8 cellular contexts compared by ENCODE assay signal in genomic region chr4:71187399-71188196, GRCh38.
A peak's percentile ranks its signal among the peaks of the same experiment; 100 is the strongest.
DNase-seq lines count a peak whose midpoint lies in the region; ATAC-seq and TF ChIP-seq lines count a peak whose summit lies in the region.

No MANE protein-coding gene starts in this region.

- H3K36me3 ChIP-seq in fibroblast of lung (ENCODE audit: control insufficient read depth, insufficient read depth, low read length) (no peaks in the 10 kb centered on the region), uterus (no peaks in the 10 kb centered on the region)

- peak overlapping the region; percentile 89 for H3K27ac ChIP-seq in fibroblast of lung (ENCODE audit: insufficient read depth, low read length)
- no peak overlapping the region for H3K27ac ChIP-seq in uterus

- peak overlapping the region; percentile 77 to 81 (median 80) for H3K4me3 ChIP-seq in fibroblast of lung (replicated peaks in 1 of 4; ENCODE audit: control extremely low read depth in 1 of 4, insufficient read depth in 1 of 4, low read depth in 3 of 4, low read length in 4 of 4)
- peak overlapping the region; percentile 50 to 54 for H3K4me3 ChIP-seq in uterus

- H3K27me3 Mint-ChIP-seq in natural killer cell (ENCODE audit: low read depth in 2 of 2): no peaks in the 10 kb centered on the region

- peaks cover 48 to 55% of the 10 kb centered on the region in 2 donors for H3K4me1 Mint-ChIP-seq in natural killer cell

- H3K27ac Mint-ChIP-seq in natural killer cell: peak overlapping the region; percentile 88 to 95

- H3K27me3 ChIP-seq in fibroblast of lung (ENCODE audit: control insufficient read depth, insufficient read depth, low read length) (no peaks in the 10 kb centered on the region), uterus (peaks cover 0 to 4% of the 10 kb centered on the region in 2 donors)

- DNase-seq in HK-2 (ENCODE audit: unreplicated experiment) (peak; percentile 71), fibroblast of lung (ENCODE audit: low read depth in 2 of 2) (peak; percentile 51 to 68), natural killer cell (peak; percentile 30), uterus (no peak), NAMALWA (ENCODE audit: low spot score) (no peak)
- DNase-seq in activated CD8-positive, alpha-beta memory T cell treated with anti-CD3 and anti-CD28 coated beads for 48 hours (ENCODE audit: low read depth in 2 of 3, low spot score in 2 of 3): peak in 2 of 3 experiments; percentile 7 to 12

- H4K20me1 ChIP-seq in fibroblast of lung (ENCODE audit: control insufficient read depth, extremely low read depth, insufficient read depth, low read length): no peaks in the 10 kb centered on the region

- H3K9ac ChIP-seq in fibroblast of lung (ENCODE audit: insufficient read depth, low read length): peak overlapping the region; percentile 81

- no peaks in the 10 kb centered on the region for H3K9me3 Mint-ChIP-seq in natural killer cell

- peak overlapping the region; percentile 68 for H2AFZ ChIP-seq in fibroblast of lung (ENCODE audit: low read length)

- intact Hi-C loops in natural killer cell (cut with micrococcal nuclease) (loop anchor here (2.0 to 10.0 kb wide), 4 partner anchors 35 to 353 kb away; partner anchors contain the start of gene GRSF1), uterus (cut with DNase I; ENCODE audit: low total_unique reads) (no loop called here)

- H3K4me3 Mint-ChIP-seq in natural killer cell: peak overlapping the region; percentile 97

- H3K4me1 ChIP-seq in fibroblast of lung (ENCODE audit: control insufficient read depth, extremely low read depth, insufficient read depth, low read length): peaks cover 7% of the 10 kb centered on the region
- no peaks in the 10 kb centered on the region for H3K4me1 ChIP-seq in uterus

- H3K9me3 ChIP-seq in fibroblast of lung (ENCODE audit: control insufficient read depth, insufficient read depth, low read depth, low read length) (no peaks in the 10 kb centered on the region), uterus (no peaks in the 10 kb centered on the region)

- TF ChIP-seq CTCF in fibroblast of lung (conservative IDR thresholded peaks at IDR 0.05 in 1 of 2, IDR thresholded peaks at IDR 0.05 in 1 of 2; ENCODE audit: low read depth in 1 of 2, low read length in 2 of 2) (no peak), natural killer cell (IDR thresholded peaks at IDR 0.05) (no peak), uterus (IDR thresholded peaks at IDR 0.05) (no peak)

- peak; percentile 30 for ATAC-seq in GM18511 (IDR thresholded peaks at IDR 0.05; ENCODE audit: unreplicated experiment)
- peak; percentile 4 to 22 (median 20) for ATAC-seq in natural killer cell
- no peak for ATAC-seq in HG03095 (IDR thresholded peaks at IDR 0.05; ENCODE audit: unreplicated experiment)

- H3K79me2 ChIP-seq in fibroblast of lung (ENCODE audit: control insufficient read depth, insufficient read depth, low read length): peaks cover 54% of the 10 kb centered on the region

- no peak for TF ChIP-seq POLR2A in uterus (IDR thresholded peaks at IDR 0.05)

- no peaks in the 10 kb centered on the region for H3K36me3 Mint-ChIP-seq in natural killer cell

- H3K4me2 ChIP-seq in fibroblast of lung (ENCODE audit: extremely low read depth, insufficient read depth, low read length): peak overlapping the region; percentile 97

Comparison
In these comparisons a context has a peak if more than half of its experiments do, and no peak if none do; other contexts are left out.
1. DNase-seq: peak in HK-2 (single experiment), activated CD8-positive, alpha-beta memory T cell treated with anti-CD3 and anti-CD28 coated beads for 48 hours (2 of 3), fibroblast of lung (2 of 2) and natural killer cell (single experiment); none in uterus (0 of 2) and NAMALWA (single experiment).